Comparison of ENCODE assay signal across 11 cellular contexts in the genomic region with DNA sequence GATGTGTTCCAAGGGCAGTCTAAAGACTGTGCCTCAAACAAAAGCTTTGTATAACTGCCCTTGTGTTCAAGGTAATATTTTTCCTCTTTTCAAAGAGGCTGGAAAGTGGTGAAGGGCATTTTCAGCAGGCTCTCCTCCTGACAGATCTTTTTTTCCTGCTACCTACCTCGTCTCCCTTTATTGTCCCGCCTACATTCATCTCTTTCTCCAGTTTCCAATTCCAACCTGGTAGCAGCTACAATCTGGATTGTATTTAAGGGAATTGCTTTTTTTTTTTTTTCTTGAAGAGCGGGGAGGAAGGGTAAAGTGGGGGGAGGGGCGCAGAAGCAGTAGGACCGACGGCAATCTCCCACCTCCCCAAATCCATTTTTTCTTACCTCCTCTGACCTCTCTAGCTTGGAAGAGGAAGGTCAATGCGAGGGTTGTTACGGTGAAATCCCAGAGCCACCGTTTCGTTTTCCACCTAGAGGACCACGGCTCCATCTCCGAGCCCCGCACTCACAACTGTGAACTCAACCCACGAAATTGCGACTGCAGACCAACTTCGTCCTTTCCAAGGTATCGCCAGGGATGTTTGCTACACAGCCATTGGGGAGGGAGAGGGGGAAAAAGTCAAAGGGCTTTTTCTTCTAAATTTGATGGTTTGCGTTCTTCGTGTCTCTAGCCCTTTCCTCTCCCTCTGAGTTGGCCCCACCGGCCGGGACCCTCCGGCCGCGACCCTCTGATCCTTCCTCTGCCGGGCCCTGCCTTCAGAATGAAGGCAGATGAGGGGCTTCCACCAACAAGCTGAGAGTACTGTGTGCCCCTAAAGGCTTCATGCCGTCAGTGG. TPM values are rescaled to one million over a fixed set of nuclear protein-coding genes. Genes with fewer than 3 reads are reported as not detected.
DNase-seq lines count a peak whose midpoint lies in the region; ATAC-seq, FAIRE-seq and TF ChIP-seq lines count a peak whose summit lies in the region.
"Had no signal": no experiment of that assay in that cellular context is flagged by ENCODE, and none has a peak within 500 bp of the region (broad histone marks: within the 10 kb centered on the region; RNA-seq: fewer than 3 reads in every experiment).

TSS of gene COL11A1 (minus strand) at position 827 of the 829 bp plus-strand sequence. CDS start at position 483, 344 bp downstream.

- H3K9me3 Mint-ChIP-seq in astrocyte (ENCODE audit: unreplicated experiment), result no peaks in the 10 kb centered on the region

- H4K20me1 ChIP-seq in astrocyte (ENCODE audit: insufficient read depth, low read length), result no peaks in the 10 kb centered on the region

- H3K4me2 ChIP-seq in astrocyte (ENCODE audit: low read length), result peak within 1 kb of the TSS; percentile 95

- no peak for FAIRE-seq in astrocyte (lab: Jason Lieb, UNC)
- FAIRE-seq: K562 had no signal

- H3K27me3 ChIP-seq in astrocyte (ENCODE audit: insufficient read depth, low read length), result no peaks in the 10 kb centered on the region
- peaks cover 9% of the 10 kb centered on the region for H3K27me3 ChIP-seq in iPS-18a (ENCODE audit: control insufficient read depth, insufficient read depth, low read length)

- H3K9me3 ChIP-seq in ES-I3 (ENCODE audit: control insufficient read depth, insufficient read depth, low read length) (no peaks in the 10 kb centered on the region), astrocyte (ENCODE audit: insufficient read depth, low read depth, low read length) (no peaks in the 10 kb centered on the region), iPS-18a (ENCODE audit: control insufficient read depth, low read depth, low read length) (no peaks in the 10 kb centered on the region)

- H3K27ac Mint-ChIP-seq in astrocyte (ENCODE audit: unreplicated experiment), result peak within 1 kb of the TSS; percentile 99

- H3K4me1 Mint-ChIP-seq in astrocyte (ENCODE audit: low read depth, unreplicated experiment), result peaks cover 31% of the 10 kb centered on the region

- peaks cover 7% of the 10 kb centered on the region for H3K36me3 Mint-ChIP-seq in astrocyte (ENCODE audit: low read depth, unreplicated experiment)

- no peaks in the 10 kb centered on the region for H3K27me3 Mint-ChIP-seq in astrocyte (ENCODE audit: low read depth, unreplicated experiment)

- peak within 1 kb of the TSS; percentile 97 for H3K4me3 Mint-ChIP-seq in astrocyte (ENCODE audit: unreplicated experiment)

- DNase-seq in astrocyte (ENCODE audit: low read depth) (no peak), retinal pigment epithelial cell (ENCODE audit: low read depth) (no peak), RPMI8226 (no peak), HCEC 1CT (no peak)
- DNase-seq: GF-D8, kidney glomerular epithelial cell had no signal

- H3K9ac ChIP-seq in ES-I3 (ENCODE audit: low read depth, low read length) (peak within 1 kb of the TSS; percentile 98), astrocyte (ENCODE audit: low read length) (peak within 1 kb of the TSS; percentile 83), iPS-18a (ENCODE audit: low read length) (peak within 1 kb of the TSS; percentile 57)

- peak within 1 kb of the TSS; percentile 84 for H2AFZ ChIP-seq in astrocyte (ENCODE audit: low read depth, low read length)

- H3K36me3 ChIP-seq in ES-I3 (ENCODE audit: insufficient read depth, low read length) (no peaks in the 10 kb centered on the region), astrocyte (ENCODE audit: insufficient read depth, low read length) (no peaks in the 10 kb centered on the region), iPS-18a (ENCODE audit: control insufficient read depth, low read depth, low read length) (no peaks in the 10 kb centered on the region)

- ATAC-seq in HG02870 (IDR thresholded peaks at IDR 0.05; ENCODE audit: unreplicated experiment) (no peak), HG03159 (IDR thresholded peaks at IDR 0.05; ENCODE audit: unreplicated experiment) (no peak)
- ATAC-seq: K562 had no signal

- peaks cover 27% of the 10 kb centered on the region for H3K79me2 ChIP-seq in astrocyte (ENCODE audit: insufficient read depth, low read length)

- H3K4me1 ChIP-seq in ES-I3 (ENCODE audit: insufficient read depth, low read length) (no peaks in the 10 kb centered on the region; the same call in none of the 2 replicates), astrocyte (ENCODE audit: insufficient read depth, low read length) (peaks cover 18% of the 10 kb centered on the region), iPS-18a (ENCODE audit: control insufficient read depth, low read depth, low read length) (peaks cover 12% of the 10 kb centered on the region)

- no peak for TF ChIP-seq CTCF in astrocyte (IDR thresholded peaks at IDR 0.05; ENCODE audit: insufficient read depth, low read depth, low read length)
- TF ChIP-seq CTCF in retinal pigment epithelial cell (conservative IDR thresholded peaks at IDR 0.05; ENCODE audit: low read depth, low read length), result no peak

- peak within 1 kb of the TSS; percentile 74 for H3K4me3 ChIP-seq in astrocyte (ENCODE audit: insufficient read depth, low read depth, low read length)
- H3K4me3 ChIP-seq in iPS-18a (ENCODE audit: low read length), result peak within 1 kb of the TSS; percentile 89
- H3K4me3 ChIP-seq in retinal pigment epithelial cell (ENCODE audit: low read length), result peak within 1 kb of the TSS; percentile 81
- H3K4me3 ChIP-seq: K562 had no signal

- H3K27ac ChIP-seq in astrocyte (ENCODE audit: low read depth, low read length), result peak within 1 kb of the TSS; percentile 51
- no peak within 1 kb of the TSS for H3K27ac ChIP-seq in iPS-18a (ENCODE audit: low read length)

RNA-seq across cellular contexts. Expression of gene COL11A1, which starts in this region (rescaled TPM):
- 810 and 1,029 TPM in 2 replicates for total RNA-seq in astrocyte
